Comparison of ENCODE assay signal across 19 cellular contexts in the genomic region with DNA sequence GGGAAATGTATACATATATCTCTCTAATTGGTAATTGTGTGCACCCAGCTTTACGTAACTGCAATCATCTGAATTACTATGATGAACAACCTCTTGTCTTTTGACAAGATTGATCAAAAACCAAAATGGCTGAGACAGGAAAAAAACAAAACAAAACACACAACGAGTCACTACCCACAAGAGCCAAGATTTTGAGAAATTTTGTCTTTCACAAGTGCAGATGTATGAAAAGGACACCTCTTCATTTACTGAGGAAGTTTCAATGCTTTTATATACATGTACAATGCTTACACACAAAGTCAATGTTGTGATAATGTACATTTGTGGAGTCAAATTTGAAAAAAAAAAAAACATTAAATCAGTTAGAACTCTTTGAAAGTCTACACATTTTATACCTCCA.
DNase-seq lines count a peak whose midpoint lies in the region; TF ChIP-seq lines count a peak whose summit lies in the region.
"Had no signal": no experiment of that assay in that cellular context is flagged by ENCODE, and none has a peak within 500 bp of the region (broad histone marks: within the 10 kb centered on the region; RNA-seq: fewer than 3 reads in every experiment).

No MANE protein-coding gene starts in this region.

- H3K9me3 ChIP-seq in ascending aorta = no peaks in the 10 kb centered on the region
- H3K9me3 ChIP-seq: A549, MG63 had no signal

- no peak overlapping the region for H3K4me3 ChIP-seq in AG10803 (ENCODE audit: low read length)
- H3K4me3 ChIP-seq in fibroblast of mammary gland (ENCODE audit: control insufficient read depth, low read depth, low read length) = no peak overlapping the region
- no peak overlapping the region for H3K4me3 ChIP-seq in ascending aorta
- H3K4me3 ChIP-seq: A549, MG63 had no signal

- H3K27me3 ChIP-seq in ascending aorta = no peaks in the 10 kb centered on the region
- H3K27me3 ChIP-seq: MG63 had no signal

- H3K36me3 ChIP-seq in ascending aorta = peaks cover 0 to 4% of the 10 kb centered on the region in 2 donors

- intact Hi-C loops in ascending aorta (cut with DNase I) = no loop called here

- H3K27ac ChIP-seq in ascending aorta = no peak overlapping the region
- H3K27ac ChIP-seq: A549 had no signal

- no peaks in the 10 kb centered on the region for H3K4me1 ChIP-seq in ascending aorta
- H3K4me1 ChIP-seq: A549 had no signal

- TF ChIP-seq CTCF in AG10803 (conservative IDR thresholded peaks at IDR 0.05; ENCODE audit: low read length) = no peak
- no peak for TF ChIP-seq CTCF in fibroblast of mammary gland (conservative IDR thresholded peaks at IDR 0.05; ENCODE audit: control insufficient read depth, insufficient read depth, low read depth, low read length)
- no peak for TF ChIP-seq CTCF in ascending aorta (IDR thresholded peaks at IDR 0.05)

- DNase-seq in AG10803 (ENCODE audit: low read depth) = peak; percentile 49
- DNase-seq in HCEC 1CT = peak; percentile 32
- peak; percentile 22 for DNase-seq in amniotic epithelial cell (ENCODE audit: low read depth)
- peak; percentile 49 for DNase-seq in fibroblast of mammary gland (ENCODE audit: low read depth)
- DNase-seq in ascending aorta (ENCODE audit: low spot score in 2 of 2) = no peak
- no peak for DNase-seq in stimulated activated CD4-positive, alpha-beta T cell treated with anti-CD3 and anti-CD28 coated beads, Interleukin-4, amount 100 ng/mL, for 4 hours
- DNase-seq in germinal center (ENCODE audit: low spot score) = no peak
- DNase-seq: CD4-positive, CD25-positive, alpha-beta regulatory T cell; COR-L47; DMS79; GOT3; Karpas-422; MG63; NCI-H1048; NCI-H1417 treated with DMSO at 0.1 percent for 48 hours; NCI-H187; NCI-H446 treated with DMSO at 0.1 percent for 48 hours; NCI-H526 treated with DMSO at 0.1 percent for 48 hours had no signal

Comparison
In these comparisons a context has a peak if more than half of its experiments do, and no peak if none do; other contexts are left out.
1. DNase-seq: peak in AG10803 (single experiment), HCEC 1CT (single experiment), amniotic epithelial cell (single experiment) and fibroblast of mammary gland (single experiment); none in ascending aorta (0 of 2), stimulated activated CD4-positive, alpha-beta T cell treated with anti-CD3 and anti-CD28 coated beads, Interleukin-4, amount 100 ng/mL, for 4 hours (0 of 2) and germinal center (single experiment).